ENCODE assay signal across 14 cellular contexts in the genomic region with DNA sequence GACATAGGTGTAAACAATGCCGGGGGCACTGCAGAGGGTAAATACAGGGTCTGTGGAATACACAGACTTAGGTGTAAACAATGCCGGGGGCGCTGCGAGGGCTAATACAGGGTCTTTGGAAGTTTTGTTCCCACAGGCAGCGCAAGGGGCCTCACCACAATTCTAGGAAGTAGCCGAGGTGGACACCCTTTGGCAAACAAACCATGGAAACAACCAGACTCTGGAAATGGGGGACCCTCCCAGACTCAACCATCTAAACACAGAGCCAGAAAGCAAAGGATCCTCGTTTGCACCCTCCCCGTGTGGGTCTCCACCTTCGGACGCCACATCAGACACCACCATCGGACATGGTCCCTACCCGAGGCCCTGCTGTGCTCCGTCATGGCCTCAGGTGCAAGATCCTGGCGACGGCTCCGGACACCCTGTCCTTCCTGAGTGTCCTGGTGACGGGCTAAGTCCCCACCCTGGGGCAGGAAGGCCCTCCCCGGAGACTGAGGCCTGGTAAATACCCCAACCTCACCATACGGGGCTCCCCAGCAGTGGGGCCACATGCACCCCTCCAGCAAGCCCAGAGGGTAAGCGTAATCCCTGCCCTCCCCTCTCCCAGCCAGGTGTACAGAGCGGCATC.
"Had no signal": no experiment of that assay in that cellular context is flagged by ENCODE, and none has a peak within 500 bp of the region (broad histone marks: within the 10 kb centered on the region; RNA-seq: fewer than 3 reads in every experiment).

No MANE protein-coding gene starts in this region.

- H3K4me3 ChIP-seq: ovary had no signal

- H3K9me3 ChIP-seq: breast epithelium, ovary, tibial nerve had no signal

- H3K4me1 Mint-ChIP-seq: activated CD4-positive, alpha-beta T cell treated with anti-CD3 and anti-CD28 coated beads, Interleukin-2, amount 10 ng/mL, durations not matched to agents 7 days and 5 days; activated naive CD8-positive, alpha-beta T cell treated with anti-CD3 and anti-CD28 coated beads, Interleukin-2, amount 50 U/mL, for 24 hours had no signal

- H3K27ac ChIP-seq: ovary, tibial nerve had no signal

- H3K4me3 Mint-ChIP-seq: activated CD4-positive, alpha-beta T cell treated with anti-CD3 and anti-CD28 coated beads, Interleukin-2, amount 10 ng/mL, durations not matched to agents 7 days and 5 days; activated naive CD4-positive, alpha-beta T cell treated with anti-CD3 and anti-CD28 coated beads for 36 hours; activated naive CD8-positive, alpha-beta T cell treated with anti-CD3 and anti-CD28 coated beads, Interleukin-2, amount 50 U/mL, for 24 hours had no signal

- H3K27me3 Mint-ChIP-seq: activated CD4-positive, alpha-beta T cell treated with anti-CD3 and anti-CD28 coated beads, Interleukin-2, amount 10 ng/mL, durations not matched to agents 7 days and 5 days; activated naive CD8-positive, alpha-beta T cell treated with anti-CD3 and anti-CD28 coated beads, Interleukin-2, amount 50 U/mL, for 24 hours had no signal

- ATAC-seq: activated naive CD8-positive, alpha-beta T cell treated with anti-CD3 and anti-CD28 coated beads, Interleukin-2, amount 50 U/mL, for 24 hours had no signal

- DNase-seq: activated CD4-positive, alpha-beta T cell treated with anti-CD3 and anti-CD28 coated beads, Interleukin-2, amount 10 ng/mL, durations not matched to agents 7 days and 5 days; activated CD8-positive, alpha-beta memory T cell treated with anti-CD3 and anti-CD28 coated beads, Interleukin-2, amount 50 U/mL, for 48 hours; activated naive CD4-positive, alpha-beta T cell treated with anti-CD3 and anti-CD28 coated beads for 36 hours; activated naive CD8-positive, alpha-beta T cell treated with anti-CD3 and anti-CD28 coated beads, Interleukin-2, amount 50 U/mL, for 24 hours; hippocampal formation; ovary; retina; stimulated activated CD4-positive, alpha-beta T cell treated with anti-CD3 and anti-CD28 coated beads, Interleukin-15, amount 100 ng/mL, for 24 hours; stimulated activated CD4-positive, alpha-beta T cell treated with anti-CD3 and anti-CD28 coated beads, Interleukin-4, amount 100 ng/mL, for 24 hours; stimulated activated naive CD4-positive, alpha-beta T cell treated with Interleukin-2 at 50 U/mL for 16 hours; substantia nigra had no signal

- H3K36me3 ChIP-seq: ovary had no signal

- H3K27ac Mint-ChIP-seq: activated CD4-positive, alpha-beta T cell treated with anti-CD3 and anti-CD28 coated beads, Interleukin-2, amount 10 ng/mL, durations not matched to agents 7 days and 5 days; activated naive CD4-positive, alpha-beta T cell treated with anti-CD3 and anti-CD28 coated beads for 36 hours; activated naive CD8-positive, alpha-beta T cell treated with anti-CD3 and anti-CD28 coated beads, Interleukin-2, amount 50 U/mL, for 24 hours had no signal

- H3K9me3 Mint-ChIP-seq: activated CD4-positive, alpha-beta T cell treated with anti-CD3 and anti-CD28 coated beads, Interleukin-2, amount 10 ng/mL, durations not matched to agents 7 days and 5 days; activated naive CD4-positive, alpha-beta T cell treated with anti-CD3 and anti-CD28 coated beads for 36 hours; activated naive CD8-positive, alpha-beta T cell treated with anti-CD3 and anti-CD28 coated beads, Interleukin-2, amount 50 U/mL, for 24 hours had no signal

- H3K27me3 ChIP-seq: breast epithelium, ovary, tibial nerve had no signal

- FAIRE-seq: kidney had no signal

- H3K4me1 ChIP-seq: breast epithelium, tibial nerve had no signal
